14 cellular contexts compared by ENCODE assay signal in the genomic region with DNA sequence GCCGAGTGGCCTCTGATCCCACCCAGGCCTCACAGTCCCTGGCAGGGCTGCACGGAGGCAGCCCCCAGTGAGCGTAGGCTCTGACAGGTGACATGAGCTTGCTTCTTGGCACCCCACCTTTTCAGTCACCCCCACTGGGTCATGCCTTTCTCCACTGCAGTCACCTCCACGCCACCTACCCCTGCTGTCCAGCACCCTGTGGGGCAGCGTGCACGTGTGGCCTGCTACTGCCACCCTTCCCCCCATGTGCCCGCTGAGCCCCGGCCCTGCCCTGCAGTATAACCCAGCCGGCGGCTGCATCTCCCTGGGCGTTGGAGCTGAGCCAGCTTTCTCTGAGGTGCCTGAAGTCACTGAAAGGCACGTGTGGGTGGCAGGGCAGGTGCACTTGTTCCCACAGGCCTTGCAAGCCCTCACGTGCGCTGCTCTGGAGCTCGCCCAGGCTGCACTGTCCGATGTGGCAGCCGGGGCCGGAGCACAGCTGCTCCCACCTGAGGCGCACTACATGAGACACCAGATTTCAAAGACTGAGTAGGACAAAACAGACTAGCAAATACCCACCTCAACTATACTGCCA.
DNase-seq lines count a peak whose midpoint lies in the region; ATAC-seq and TF ChIP-seq lines count a peak whose summit lies in the region.
"Had no signal": no experiment of that assay in that cellular context is flagged by ENCODE, and none has a peak within 500 bp of the region (broad histone marks: within the 10 kb centered on the region; RNA-seq: fewer than 3 reads in every experiment).

No MANE protein-coding gene starts in this region.

- H3K4me3 Mint-ChIP-seq in type B pancreatic cell, result no peak overlapping the region
- H3K4me3 Mint-ChIP-seq: activated CD4-positive, alpha-beta T cell treated with anti-CD3 and anti-CD28 coated beads, Interleukin-2, amount 10 ng/mL, durations not matched to agents 7 days and 5 days; activated T-cell treated with anti-CD3 and anti-CD28 coated beads, Interleukin-2, amount 50 U/mL, for 4 hours; immature natural killer cell had no signal

- TF ChIP-seq RAD21 in Ishikawa (IDR thresholded peaks at IDR 0.05; ENCODE audit: low read depth), result no peak

- peak; percentile 30 for ATAC-seq in foreskin keratinocyte
- ATAC-seq in GM18520 (IDR thresholded peaks at IDR 0.05; ENCODE audit: unreplicated experiment), result no peak

- WGBS in lower leg skin, 2 donors, result 70 to 76% methylated on average over 17 to 19 of the region's 19 CpGs

- no peak overlapping the region for H3K27ac ChIP-seq in foreskin keratinocyte
- H3K27ac ChIP-seq: SJCRH30 had no signal

- H3K4me1 Mint-ChIP-seq in type B pancreatic cell (ENCODE audit: unreplicated experiment), result no peaks in the 10 kb centered on the region
- H3K4me1 Mint-ChIP-seq: activated CD4-positive, alpha-beta T cell treated with anti-CD3 and anti-CD28 coated beads, Interleukin-2, amount 10 ng/mL, durations not matched to agents 7 days and 5 days; immature natural killer cell had no signal

- H3K4me3 ChIP-seq in lower leg skin (ENCODE audit: low read depth, poor library complexity, severe bottlenecking), result no peak overlapping the region
- H3K4me3 ChIP-seq: SJCRH30 had no signal

- H3K36me3 Mint-ChIP-seq in type B pancreatic cell, result peaks cover 24% of the 10 kb centered on the region

- no peaks in the 10 kb centered on the region for H3K27me3 ChIP-seq in foreskin keratinocyte
- H3K27me3 ChIP-seq: SJCRH30 had no signal

- H3K4me1 ChIP-seq in foreskin keratinocyte, result no peaks in the 10 kb centered on the region
- H3K4me1 ChIP-seq: SJCRH30 had no signal

- H3K27ac Mint-ChIP-seq in type B pancreatic cell, result no peak overlapping the region
- H3K27ac Mint-ChIP-seq: activated CD4-positive, alpha-beta T cell treated with anti-CD3 and anti-CD28 coated beads, Interleukin-2, amount 10 ng/mL, durations not matched to agents 7 days and 5 days; immature natural killer cell had no signal

- no peaks in the 10 kb centered on the region for H3K9me3 Mint-ChIP-seq in type B pancreatic cell
- H3K9me3 Mint-ChIP-seq: activated CD4-positive, alpha-beta T cell treated with anti-CD3 and anti-CD28 coated beads, Interleukin-2, amount 10 ng/mL, durations not matched to agents 7 days and 5 days; activated T-cell treated with anti-CD3 and anti-CD28 coated beads, Interleukin-2, amount 50 U/mL, for 4 hours; immature natural killer cell had no signal

- TF ChIP-seq CTCF in foreskin keratinocyte (conservative IDR thresholded peaks at IDR 0.05) (no peak), lower leg skin (IDR thresholded peaks at IDR 0.05) (no peak), type B pancreatic cell (conservative IDR thresholded peaks at IDR 0.05) (no peak)

- TF ChIP-seq EP300 in Ishikawa (IDR thresholded peaks at IDR 0.05; ENCODE audit: borderline replicate concordance), result no peak

- H3K27me3 Mint-ChIP-seq in type B pancreatic cell, result no peaks in the 10 kb centered on the region
- H3K27me3 Mint-ChIP-seq: activated CD4-positive, alpha-beta T cell treated with anti-CD3 and anti-CD28 coated beads, Interleukin-2, amount 10 ng/mL, durations not matched to agents 7 days and 5 days had no signal

- DNase-seq in COLO668 (lab: John Stamatoyannopoulos, UW; ENCODE audit: unreplicated experiment) (peak; percentile 95), NCI-H345 treated with DMSO at 0.1 percent for 48 hours (lab: John Stamatoyannopoulos, UW; ENCODE audit: unreplicated experiment) (peak; percentile 66), foreskin keratinocyte (no peak), lower leg skin (ENCODE audit: low spot score in 2 of 2) (no peak), SIG-M5 (lab: John Stamatoyannopoulos, UW) (no peak), type B pancreatic cell (ENCODE audit: extremely low spot score, unreplicated experiment) (no peak)
- DNase-seq: activated CD4-positive, alpha-beta T cell treated with anti-CD3 and anti-CD28 coated beads, Interleukin-2, amount 10 ng/mL, durations not matched to agents 7 days and 5 days; activated T-cell treated with anti-CD3 and anti-CD28 coated beads, Interleukin-2, amount 50 U/mL, for 4 hours; EL; immature natural killer cell; NCI-H82; SJCRH30 had no signal

- intact Hi-C loops in lower leg skin (cut with DNase I; ENCODE audit: low total_unique reads), result loop anchor here (1.0 kb wide), 1 partner anchor 25 kb away; no protein-coding TSS in a partner anchor

- no peak for TF ChIP-seq POLR2A in lower leg skin (IDR thresholded peaks at IDR 0.05)

TF ChIP-seq in Ishikawa, 13 proteins besides CTCF, POLR2A, EP300 and RAD21:
- TF ChIP-seq CREB1 (IDR thresholded peaks at IDR 0.05; ENCODE audit: low read depth) (no peak), TEAD4 (IDR thresholded peaks at IDR 0.05) (no peak), ZBTB7A (IDR thresholded peaks at IDR 0.05; ENCODE audit: low read depth) (no peak), NFIC (IDR thresholded peaks at IDR 0.05) (peak; percentile 64)
- TF ChIP-seq, protein P1, sequence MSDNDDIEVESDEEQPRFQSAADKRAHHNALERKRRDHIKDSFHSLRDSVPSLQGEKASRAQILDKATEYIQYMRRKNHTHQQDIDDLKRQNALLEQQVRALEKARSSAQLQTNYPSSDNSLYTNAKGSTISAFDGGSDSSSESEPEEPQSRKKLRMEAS (IDR thresholded peaks at IDR 0.05), result peak; percentile 22; the same call in 1 of the 2 replicates
- TF ChIP-seq, protein P2, sequence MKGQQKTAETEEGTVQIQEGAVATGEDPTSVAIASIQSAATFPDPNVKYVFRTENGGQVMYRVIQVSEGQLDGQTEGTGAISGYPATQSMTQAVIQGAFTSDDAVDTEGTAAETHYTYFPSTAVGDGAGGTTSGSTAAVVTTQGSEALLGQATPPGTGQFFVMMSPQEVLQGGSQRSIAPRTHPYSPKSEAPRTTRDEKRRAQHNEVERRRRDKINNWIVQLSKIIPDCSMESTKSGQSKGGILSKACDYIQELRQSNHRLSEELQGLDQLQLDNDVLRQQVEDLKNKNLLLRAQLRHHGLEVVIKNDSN (IDR thresholded peaks at IDR 0.05), result peak; percentile 27; the same call in 1 of the 2 replicates
- TF ChIP-seq, protein P3, sequence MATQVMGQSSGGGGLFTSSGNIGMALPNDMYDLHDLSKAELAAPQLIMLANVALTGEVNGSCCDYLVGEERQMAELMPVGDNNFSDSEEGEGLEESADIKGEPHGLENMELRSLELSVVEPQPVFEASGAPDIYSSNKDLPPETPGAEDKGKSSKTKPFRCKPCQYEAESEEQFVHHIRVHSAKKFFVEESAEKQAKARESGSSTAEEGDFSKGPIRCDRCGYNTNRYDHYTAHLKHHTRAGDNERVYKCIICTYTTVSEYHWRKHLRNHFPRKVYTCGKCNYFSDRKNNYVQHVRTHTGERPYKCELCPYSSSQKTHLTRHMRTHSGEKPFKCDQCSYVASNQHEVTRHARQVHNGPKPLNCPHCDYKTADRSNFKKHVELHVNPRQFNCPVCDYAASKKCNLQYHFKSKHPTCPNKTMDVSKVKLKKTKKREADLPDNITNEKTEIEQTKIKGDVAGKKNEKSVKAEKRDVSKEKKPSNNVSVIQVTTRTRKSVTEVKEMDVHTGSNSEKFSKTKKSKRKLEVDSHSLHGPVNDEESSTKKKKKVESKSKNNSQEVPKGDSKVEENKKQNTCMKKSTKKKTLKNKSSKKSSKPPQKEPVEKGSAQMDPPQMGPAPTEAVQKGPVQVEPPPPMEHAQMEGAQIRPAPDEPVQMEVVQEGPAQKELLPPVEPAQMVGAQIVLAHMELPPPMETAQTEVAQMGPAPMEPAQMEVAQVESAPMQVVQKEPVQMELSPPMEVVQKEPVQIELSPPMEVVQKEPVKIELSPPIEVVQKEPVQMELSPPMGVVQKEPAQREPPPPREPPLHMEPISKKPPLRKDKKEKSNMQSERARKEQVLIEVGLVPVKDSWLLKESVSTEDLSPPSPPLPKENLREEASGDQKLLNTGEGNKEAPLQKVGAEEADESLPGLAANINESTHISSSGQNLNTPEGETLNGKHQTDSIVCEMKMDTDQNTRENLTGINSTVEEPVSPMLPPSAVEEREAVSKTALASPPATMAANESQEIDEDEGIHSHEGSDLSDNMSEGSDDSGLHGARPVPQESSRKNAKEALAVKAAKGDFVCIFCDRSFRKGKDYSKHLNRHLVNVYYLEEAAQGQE (IDR thresholded peaks at IDR 0.05; ENCODE audit: low read depth), result no peak

Comparison
In these comparisons a context has a peak if more than half of its experiments do, and no peak if none do; other contexts are left out.
1. DNase-seq: peak in COLO668 (single experiment) and NCI-H345 treated with DMSO at 0.1 percent for 48 hours (single experiment); none in foreskin keratinocyte (0 of 2), lower leg skin (0 of 2), SIG-M5 (single experiment) and type B pancreatic cell (single experiment).